Comparison of ENCODE assay signal across 1 cellular context in genomic region chr12:4719821-4720636, GRCh38.
A peak's percentile ranks its signal among the peaks of the same experiment; 100 is the strongest.
TF ChIP-seq lines count a peak whose summit lies in the region.

A gene with protein sequence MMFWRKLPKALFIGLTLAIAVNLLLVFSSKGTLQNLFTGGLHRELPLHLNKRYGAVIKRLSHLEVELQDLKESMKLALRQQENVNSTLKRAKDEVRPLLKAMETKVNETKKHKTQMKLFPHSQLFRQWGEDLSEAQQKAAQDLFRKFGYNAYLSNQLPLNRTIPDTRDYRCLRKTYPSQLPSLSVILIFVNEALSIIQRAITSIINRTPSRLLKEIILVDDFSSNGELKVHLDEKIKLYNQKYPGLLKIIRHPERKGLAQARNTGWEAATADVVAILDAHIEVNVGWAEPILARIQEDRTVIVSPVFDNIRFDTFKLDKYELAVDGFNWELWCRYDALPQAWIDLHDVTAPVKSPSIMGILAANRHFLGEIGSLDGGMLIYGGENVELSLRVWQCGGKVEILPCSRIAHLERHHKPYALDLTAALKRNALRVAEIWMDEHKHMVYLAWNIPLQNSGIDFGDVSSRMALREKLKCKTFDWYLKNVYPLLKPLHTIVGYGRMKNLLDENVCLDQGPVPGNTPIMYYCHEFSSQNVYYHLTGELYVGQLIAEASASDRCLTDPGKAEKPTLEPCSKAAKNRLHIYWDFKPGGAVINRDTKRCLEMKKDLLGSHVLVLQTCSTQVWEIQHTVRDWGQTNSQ (plus strand): TSS chr12:4720400. CDS start chr12:4720678, 278 bp downstream.

TF ChIP-seq in endothelial cell of umbilical vein, 7 proteins besides CTCF, POLR2A, EP300 and RAD21:
- TF ChIP-seq MYC (IDR thresholded peaks at IDR 0.05; ENCODE audit: low read depth, low read length) (no peak), FOS (IDR thresholded peaks at IDR 0.05; ENCODE audit: borderline replicate concordance, insufficient read depth, low read length) (peak; percentile 70)
